ENCODE assay signal across 1 cellular context in the genomic region with DNA sequence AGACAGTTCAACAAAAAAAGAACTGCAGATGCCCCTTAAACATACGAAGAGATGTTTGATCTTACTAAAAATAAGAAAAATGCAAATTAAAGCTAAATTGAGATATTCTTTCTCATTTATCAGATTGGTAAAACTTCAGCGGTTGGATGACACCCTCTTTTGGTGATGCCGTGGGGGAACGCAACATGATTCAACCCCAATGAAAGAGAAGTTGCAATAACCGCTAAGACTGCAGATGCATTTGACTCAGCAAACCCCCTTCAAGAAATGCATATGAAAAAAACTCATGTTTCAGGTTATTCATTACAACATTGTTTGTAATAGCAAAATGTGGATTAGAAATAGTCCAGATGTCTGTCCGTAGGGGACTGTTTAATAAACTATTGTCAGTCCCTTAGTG.
TF ChIP-seq lines count a peak whose summit lies in the region.

No MANE protein-coding gene starts in this region.

TF ChIP-seq in K562, 482 proteins besides CTCF, POLR2A, EP300 and RAD21 (continued from another document):
- no peak for TF ChIP-seq MAX (CRISPR knock-in tag; IDR thresholded peaks at IDR 0.05)
